ENCODE assay signal across 8 cellular contexts in the genomic region with DNA sequence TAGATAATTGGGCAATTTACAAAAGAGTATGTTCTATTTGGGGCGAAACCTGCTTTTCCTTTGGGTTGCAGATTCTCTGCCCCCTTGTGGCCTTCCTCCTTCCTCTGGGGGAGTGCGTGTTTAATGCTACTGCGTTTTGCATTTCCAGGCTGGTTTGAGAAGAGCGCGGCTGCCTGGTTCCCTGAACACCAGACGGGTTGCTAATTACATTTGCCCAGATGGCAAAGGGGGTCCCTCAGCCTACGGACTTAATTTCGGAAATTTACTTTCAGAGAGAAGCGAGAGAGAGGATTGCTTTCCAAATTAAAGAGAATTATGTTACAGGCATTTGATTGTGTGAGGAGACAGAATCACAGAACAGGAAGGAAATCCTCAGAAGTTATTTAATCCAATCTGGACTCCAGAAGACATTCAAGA.
DNase-seq lines count a peak whose midpoint lies in the region; ATAC-seq and TF ChIP-seq lines count a peak whose summit lies in the region.

No MANE protein-coding gene starts in this region.

- no peak overlapping the region for H3K4me3 Mint-ChIP-seq in CD4-positive, CD25-positive, alpha-beta regulatory T cell
- H3K4me3 Mint-ChIP-seq in HFFc6 (peak overlapping the region; percentile 77), endodermal cell (no peak overlapping the region), memory B cell (peak overlapping the region; percentile 79)

- no peak overlapping the region for H3K4me3 ChIP-seq in CD4-positive, CD25-positive, alpha-beta regulatory T cell (ENCODE audit: low read depth, low read length)
- H3K4me3 ChIP-seq in SJCRH30 (no peak overlapping the region), endodermal cell (ENCODE audit: low read length) (no peak overlapping the region)

- peaks cover 0 to 9% (median 4%) of the 10 kb centered on the region in 7 donors for H3K9me3 Mint-ChIP-seq in CD4-positive, CD25-positive, alpha-beta regulatory T cell
- no peaks in the 10 kb centered on the region for H3K9me3 Mint-ChIP-seq in HFFc6
- peaks cover 6% of the 10 kb centered on the region for H3K9me3 Mint-ChIP-seq in endodermal cell
- H3K9me3 Mint-ChIP-seq in memory B cell, result peaks cover 4% of the 10 kb centered on the region

- peaks cover 6% of the 10 kb centered on the region for H3K27me3 ChIP-seq in CD4-positive, CD25-positive, alpha-beta regulatory T cell (ENCODE audit: control insufficient read depth, insufficient read depth, low read length)
- H3K27me3 ChIP-seq in SJCRH30 (no peaks in the 10 kb centered on the region), endodermal cell (ENCODE audit: control insufficient read depth, insufficient read depth, low read length, poor library complexity, severe bottlenecking) (no peaks in the 10 kb centered on the region)

- DNase-seq in CD4-positive, CD25-positive, alpha-beta regulatory T cell, result peak in 2 of 3 donors; percentile 20 to 28
- DNase-seq in HFFc6, result peak; percentile 35
- DNase-seq in SJCRH30, result peak; percentile 10 to 46
- DNase-seq in endodermal cell, result peak; percentile 83
- peak; percentile 47 to 51 for DNase-seq in memory B cell (ENCODE audit: low spot score in 2 of 2)
- peak; percentile 82 for DNase-seq in superior temporal gyrus (ENCODE audit: extremely low spot score)
- no peak for DNase-seq in NCI-H2107 treated with DMSO at 0.1 percent for 48 hours (lab: John Stamatoyannopoulos, UW; ENCODE audit: unreplicated experiment)

- H3K9me3 ChIP-seq in CD4-positive, CD25-positive, alpha-beta regulatory T cell (ENCODE audit: control insufficient read depth in 2 of 2, low read length in 2 of 2), result no peaks in the 10 kb centered on the region
- no peaks in the 10 kb centered on the region for H3K9me3 ChIP-seq in SJCRH30 (replicated peaks)
- peaks cover 6% of the 10 kb centered on the region for H3K9me3 ChIP-seq in endodermal cell (ENCODE audit: control insufficient read depth, low read length)

- ATAC-seq in CD4-positive, CD25-positive, alpha-beta regulatory T cell (ENCODE audit: low read depth in 2 of 2), result no peak
- ATAC-seq in memory B cell (ENCODE audit: low read depth) (peak; percentile 87), HG02885 (IDR thresholded peaks at IDR 0.05; ENCODE audit: poor library complexity, unreplicated experiment) (no peak)

- 17 to 23% methylated on average over 9 of the region's 9 CpGs for WGBS in endodermal cell (ENCODE audit: insufficient coverage in 1 of 2, insufficient read length in 1 of 2), 2 experiments

- TF ChIP-seq CTCF in HFFc6 (IDR thresholded peaks at IDR 0.05) (peak; percentile 82), endodermal cell (conservative IDR thresholded peaks at IDR 0.05) (peak; percentile 94)

- H3K9ac ChIP-seq in endodermal cell (ENCODE audit: extremely low read depth, low read length, poor library complexity, severe bottlenecking), result no peak overlapping the region

- no peaks in the 10 kb centered on the region for H3K4me1 ChIP-seq in CD4-positive, CD25-positive, alpha-beta regulatory T cell (ENCODE audit: control insufficient read depth, insufficient read depth, low read length, poor library complexity, severe bottlenecking)
- no peaks in the 10 kb centered on the region for H3K4me1 ChIP-seq in SJCRH30
- no peaks in the 10 kb centered on the region for H3K4me1 ChIP-seq in endodermal cell (ENCODE audit: control insufficient read depth, insufficient read depth, low read length)

- no peak overlapping the region for H3K27ac Mint-ChIP-seq in CD4-positive, CD25-positive, alpha-beta regulatory T cell
- H3K27ac Mint-ChIP-seq in HFFc6, result no peak overlapping the region
- no peak overlapping the region for H3K27ac Mint-ChIP-seq in endodermal cell
- peak overlapping the region; percentile 13 for H3K27ac Mint-ChIP-seq in memory B cell

- H3K27ac ChIP-seq in CD4-positive, CD25-positive, alpha-beta regulatory T cell (ENCODE audit: insufficient read depth, low read length, poor library complexity, severe bottlenecking), result no peak overlapping the region
- H3K27ac ChIP-seq in SJCRH30, result no peak overlapping the region
- no peak overlapping the region for H3K27ac ChIP-seq in endodermal cell (ENCODE audit: low read depth, low read length)

- peaks cover 50% of the 10 kb centered on the region for H3K27me3 Mint-ChIP-seq in CD4-positive, CD25-positive, alpha-beta regulatory T cell
- H3K27me3 Mint-ChIP-seq in HFFc6 (ENCODE audit: insufficient read depth), result peaks cover 6% of the 10 kb centered on the region
- peaks cover 3% of the 10 kb centered on the region for H3K27me3 Mint-ChIP-seq in endodermal cell (ENCODE audit: insufficient read depth)
- no peaks in the 10 kb centered on the region for H3K27me3 Mint-ChIP-seq in memory B cell

- peaks cover 0 to 5% (median 2%) of the 10 kb centered on the region in 4 donors for H3K4me1 Mint-ChIP-seq in CD4-positive, CD25-positive, alpha-beta regulatory T cell
- peaks cover 5% of the 10 kb centered on the region; the same call in 1 of the 2 replicates for H3K4me1 Mint-ChIP-seq in HFFc6 (ENCODE audit: low read depth)
- peaks cover 10% of the 10 kb centered on the region for H3K4me1 Mint-ChIP-seq in endodermal cell
- H3K4me1 Mint-ChIP-seq in memory B cell, result peaks cover 14% of the 10 kb centered on the region

- no peaks in the 10 kb centered on the region for H3K36me3 ChIP-seq in CD4-positive, CD25-positive, alpha-beta regulatory T cell (ENCODE audit: control insufficient read depth, insufficient read depth, low read length)
- H3K36me3 ChIP-seq in SJCRH30 (no peaks in the 10 kb centered on the region), endodermal cell (ENCODE audit: control insufficient read depth, insufficient read depth, low read length) (no peaks in the 10 kb centered on the region)

- H3K36me3 Mint-ChIP-seq in CD4-positive, CD25-positive, alpha-beta regulatory T cell, result no peaks in the 10 kb centered on the region
- H3K36me3 Mint-ChIP-seq in HFFc6 (ENCODE audit: low read depth) (no peaks in the 10 kb centered on the region), endodermal cell (ENCODE audit: low read depth) (peaks cover 1% of the 10 kb centered on the region), memory B cell (peaks cover 3% of the 10 kb centered on the region)

Comparison
In these comparisons a context has a peak if more than half of its experiments do, and no peak if none do; other contexts are left out.
1. H3K4me3 Mint-ChIP-seq: peak in HFFc6 (single experiment) and memory B cell (single experiment); none in CD4-positive, CD25-positive, alpha-beta regulatory T cell (0 of 4) and endodermal cell (single experiment).